In the genomic region with DNA sequence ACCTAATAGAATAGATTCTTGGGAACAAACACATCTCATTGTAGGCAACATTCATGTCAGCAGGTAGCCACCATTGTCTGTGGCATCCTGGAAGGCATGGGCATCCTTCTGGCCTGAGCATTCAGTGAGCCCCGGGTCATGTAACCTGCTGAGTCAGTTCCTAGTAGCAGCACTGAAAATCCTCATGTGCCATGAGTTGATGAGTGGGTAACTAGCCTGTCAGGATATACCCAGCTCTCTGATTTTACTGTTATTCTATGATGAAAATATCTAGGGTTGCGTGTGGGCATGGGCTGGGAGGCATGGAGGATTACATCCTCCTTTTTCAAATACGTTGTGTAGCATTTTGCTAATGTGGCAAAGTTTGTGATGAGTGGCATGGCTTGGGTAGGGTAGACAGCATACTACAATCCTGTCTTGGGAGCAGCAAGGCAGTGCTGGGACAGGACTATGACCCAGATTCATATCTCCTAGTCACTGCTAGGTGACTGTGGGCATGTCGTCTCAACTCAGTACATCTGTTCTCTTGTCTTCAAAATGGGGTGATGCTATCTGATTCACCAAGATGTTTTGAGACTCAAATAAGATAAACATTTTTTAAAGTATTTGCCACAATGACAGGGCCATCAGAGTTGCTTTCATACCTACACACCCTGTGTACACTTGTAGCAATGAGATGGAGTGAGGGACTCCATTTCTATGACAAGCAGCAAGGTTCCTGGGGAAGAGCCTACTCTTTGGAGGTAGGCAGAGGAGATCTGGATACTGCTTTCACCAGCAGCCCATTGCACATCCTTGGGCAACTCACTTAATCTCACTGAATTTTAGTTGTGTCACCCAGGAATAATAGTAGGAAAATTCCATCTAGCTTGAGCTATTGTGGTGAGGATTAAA, we compare ENCODE assay signal across 11 cellular contexts.
A peak's percentile ranks its signal among the peaks of the same experiment; 100 is the strongest.
DNase-seq lines count a peak whose midpoint lies in the region; ATAC-seq and TF ChIP-seq lines count a peak whose summit lies in the region.
"Had no signal": no experiment of that assay in that cellular context is flagged by ENCODE, and none has a peak within 500 bp of the region (broad histone marks: within the 10 kb centered on the region; RNA-seq: fewer than 3 reads in every experiment).

No MANE protein-coding gene starts in this region.

- TF ChIP-seq EP300 in esophagus muscularis mucosa (IDR thresholded peaks at IDR 0.05) = no peak

- H3K27ac Mint-ChIP-seq in activated CD4-positive, alpha-beta T cell treated with anti-CD3 and anti-CD28 coated beads for 36 hours = peak overlapping the region; percentile 69
- H3K27ac Mint-ChIP-seq in T-helper 17 cell = peak overlapping the region; percentile 86
- peak overlapping the region; percentile 70 for H3K27ac Mint-ChIP-seq in stimulated activated memory B cell treated with anti-CD40 and anti-IgM and Interleukin-4, amounts not matched to agents 10 μg/mL and 1 μg/mL and 100 μg/mL, for 72 hours

- H3K9me3 Mint-ChIP-seq in activated CD4-positive, alpha-beta T cell treated with anti-CD3 and anti-CD28 coated beads for 36 hours (ENCODE audit: low read depth) = no peaks in the 10 kb centered on the region
- peaks cover 5% of the 10 kb centered on the region for H3K9me3 Mint-ChIP-seq in stimulated activated memory B cell treated with anti-CD40 and anti-IgM and Interleukin-4, amounts not matched to agents 10 μg/mL and 1 μg/mL and 100 μg/mL, for 72 hours

- H3K27me3 ChIP-seq in esophagus muscularis mucosa = no peaks in the 10 kb centered on the region
- H3K27me3 ChIP-seq: cardiac muscle cell had no signal

- H3K36me3 ChIP-seq in esophagus muscularis mucosa = no peaks in the 10 kb centered on the region
- H3K36me3 ChIP-seq: cardiac muscle cell had no signal

- 82% methylated on average over 4 of the region's 4 CpGs for WGBS in esophagus muscularis mucosa

- H3K4me1 Mint-ChIP-seq in activated CD4-positive, alpha-beta T cell treated with anti-CD3 and anti-CD28 coated beads for 36 hours = peaks cover 71% of the 10 kb centered on the region
- H3K4me1 Mint-ChIP-seq in T-helper 17 cell = peaks cover 62% of the 10 kb centered on the region
- peaks cover 72% of the 10 kb centered on the region for H3K4me1 Mint-ChIP-seq in stimulated activated memory B cell treated with anti-CD40 and anti-IgM and Interleukin-4, amounts not matched to agents 10 μg/mL and 1 μg/mL and 100 μg/mL, for 72 hours

- TF ChIP-seq POLR2A in esophagus muscularis mucosa (IDR thresholded peaks at IDR 0.05; ENCODE audit: low read depth) = no peak

- POLR2A ChIA-PET in activated CD4-positive, alpha-beta T cell treated with anti-CD3 and anti-CD28 coated beads for 36 hours (lab: Charles Lee) = interaction anchor here (0.6 kb wide), 1 partner anchor 423 kb away, joined by 3 read pairs; no protein-coding TSS in a partner anchor

- peak; percentile 33 for DNase-seq in activated CD4-positive, alpha-beta T cell treated with anti-CD3 and anti-CD28 coated beads for 36 hours
- no peak for DNase-seq in activated CD4-positive, alpha-beta T cell treated with anti-CD3 and anti-CD28 coated beads, Interleukin-2, amount 50 U/mL, for 1 hour
- no peak for DNase-seq in T-helper 17 cell
- DNase-seq in esophagus muscularis mucosa (ENCODE audit: extremely low spot score) = peak; percentile 74
- DNase-seq in mucosa of gallbladder (ENCODE audit: low spot score) = no peak
- DNase-seq: 8988T, NCI-H510A had no signal

- no peak overlapping the region for H3K27ac ChIP-seq in esophagus muscularis mucosa (replicated peaks in 1 of 4)
- H3K27ac ChIP-seq: cardiac muscle cell had no signal

- H3K4me3 ChIP-seq in esophagus muscularis mucosa = no peak overlapping the region
- H3K4me3 ChIP-seq: cardiac muscle cell had no signal

- ATAC-seq in activated CD4-positive, alpha-beta T cell treated with anti-CD3 and anti-CD28 coated beads for 36 hours = peak; percentile 17
- no peak for ATAC-seq in T-helper 17 cell
- ATAC-seq in stimulated activated memory B cell treated with anti-CD40 and anti-IgM and Interleukin-4, amounts not matched to agents 10 μg/mL and 1 μg/mL and 100 μg/mL, for 72 hours = no peak
- no peak for ATAC-seq in HG03045 (IDR thresholded peaks at IDR 0.05; ENCODE audit: unreplicated experiment)
- no peak for ATAC-seq in GM21723 (IDR thresholded peaks at IDR 0.05; ENCODE audit: unreplicated experiment)

- intact Hi-C loops in activated CD4-positive, alpha-beta T cell treated with anti-CD3 and anti-CD28 coated beads for 36 hours (cut with DNase I, micrococcal nuclease) = loop anchor here (1.0 to 5.0 kb wide), 2 partner anchors 49 to 130 kb away; no protein-coding TSS in a partner anchor
- intact Hi-C loops in esophagus muscularis mucosa (cut with DNase I) = no loop called here

- CTCF ChIA-PET in activated CD4-positive, alpha-beta T cell treated with anti-CD3 and anti-CD28 coated beads for 36 hours (lab: Charles Lee) = interaction anchor here (0.6 to 2.4 kb wide), 5 partner anchors 9 to 617 kb away, joined by 3 to 10 read pairs (median 3); a partner anchor contains a TSS

- peaks cover 6% of the 10 kb centered on the region for H3K36me3 Mint-ChIP-seq in activated CD4-positive, alpha-beta T cell treated with anti-CD3 and anti-CD28 coated beads for 36 hours (ENCODE audit: low read depth)
- H3K36me3 Mint-ChIP-seq in T-helper 17 cell (ENCODE audit: low read depth) = peaks cover 2% of the 10 kb centered on the region
- peaks cover 24% of the 10 kb centered on the region for H3K36me3 Mint-ChIP-seq in stimulated activated memory B cell treated with anti-CD40 and anti-IgM and Interleukin-4, amounts not matched to agents 10 μg/mL and 1 μg/mL and 100 μg/mL, for 72 hours

- no peaks in the 10 kb centered on the region for H3K27me3 Mint-ChIP-seq in activated CD4-positive, alpha-beta T cell treated with anti-CD3 and anti-CD28 coated beads for 36 hours
- no peaks in the 10 kb centered on the region for H3K27me3 Mint-ChIP-seq in T-helper 17 cell
- H3K27me3 Mint-ChIP-seq in stimulated activated memory B cell treated with anti-CD40 and anti-IgM and Interleukin-4, amounts not matched to agents 10 μg/mL and 1 μg/mL and 100 μg/mL, for 72 hours = no peaks in the 10 kb centered on the region

- TF ChIP-seq CTCF in esophagus muscularis mucosa (IDR thresholded peaks at IDR 0.05) = no peak

- H3K4me3 Mint-ChIP-seq in activated CD4-positive, alpha-beta T cell treated with anti-CD3 and anti-CD28 coated beads for 36 hours = no peak overlapping the region
- H3K4me3 Mint-ChIP-seq in T-helper 17 cell = peak overlapping the region; percentile 31
- no peak overlapping the region for H3K4me3 Mint-ChIP-seq in stimulated activated memory B cell treated with anti-CD40 and anti-IgM and Interleukin-4, amounts not matched to agents 10 μg/mL and 1 μg/mL and 100 μg/mL, for 72 hours

- H3K4me1 ChIP-seq in esophagus muscularis mucosa = peaks cover 6 to 19% (median 15%) of the 10 kb centered on the region in 4 donors

- H3K9me3 ChIP-seq in T-helper 17 cell (ENCODE audit: control insufficient read depth, low read length, poor library complexity, severe bottlenecking) = no peaks in the 10 kb centered on the region
- H3K9me3 ChIP-seq in esophagus muscularis mucosa = no peaks in the 10 kb centered on the region

Comparison
In these comparisons a context has a peak if more than half of its experiments do, and no peak if none do; other contexts are left out.
1. DNase-seq: peak in activated CD4-positive, alpha-beta T cell treated with anti-CD3 and anti-CD28 coated beads for 36 hours (single experiment) and esophagus muscularis mucosa (single experiment); none in activated CD4-positive, alpha-beta T cell treated with anti-CD3 and anti-CD28 coated beads, Interleukin-2, amount 50 U/mL, for 1 hour (single experiment), T-helper 17 cell (0 of 3) and mucosa of gallbladder (single experiment).
2. Peak in every context shown above with its lines, with median percentiles within 50 percentile points of each other: H3K27ac Mint-ChIP-seq.